1 cellular context compared by ENCODE assay signal in genomic region chr22:37196539-37197450, GRCh38.
A peak's percentile ranks its signal among the peaks of the same experiment; 100 is the strongest.
TF ChIP-seq lines count a peak whose summit lies in the region.

No MANE protein-coding gene starts in this region.

TF ChIP-seq in A549, 52 proteins besides CTCF, POLR2A, EP300 and RAD21 (continued from another document):
- TF ChIP-seq REST (IDR thresholded peaks at IDR 0.05) (peak; percentile 57), RARB (CRISPR knock-in tag; IDR thresholded peaks at IDR 0.05) (no peak; the same call in 1 of the 2 replicates), RCOR1 (IDR thresholded peaks at IDR 0.05; ENCODE audit: low read depth, low read length) (no peak), JUN (IDR thresholded peaks at IDR 0.05) (peak; percentile 3 to 51; a peak in 2 of 5 replicates), ESRRA (IDR thresholded peaks at IDR 0.05; ENCODE audit: borderline replicate concordance, low read length) (0 out of 2 replicates have a peak, but pooled peaks have one; percentile 9), CHD4 (IDR thresholded peaks at IDR 0.05; ENCODE audit: borderline replicate concordance) (no peak), EHF (CRISPR knock-in tag; IDR thresholded peaks at IDR 0.05) (no peak), ZFP36 (IDR thresholded peaks at IDR 0.05; ENCODE audit: borderline replicate concordance, partially characterized antibody) (no peak), TFCP2L1 (CRISPR knock-in tag; IDR thresholded peaks at IDR 0.05) (no peak), CEBPB (IDR thresholded peaks at IDR 0.05) (0 out of 4 replicates have a peak, but pooled peaks of 1 of the 2 experiments have one; percentile 28), MAFK (IDR thresholded peaks at IDR 0.05; ENCODE audit: partially characterized antibody) (peak; percentile 52), USF2 (IDR thresholded peaks at IDR 0.05) (no peak)
